Comparison of ENCODE assay signal across 11 cellular contexts in genomic region chr6:163398796-163399195, GRCh38. TPM values are rescaled to one million over a fixed set of nuclear protein-coding genes. Genes with fewer than 3 reads are reported as not detected.
DNase-seq lines count a peak whose midpoint lies in the region; ATAC-seq and TF ChIP-seq lines count a peak whose summit lies in the region.
"Had no signal": no experiment of that assay in that cellular context is flagged by ENCODE, and none has a peak within 500 bp of the region (broad histone marks: within the 10 kb centered on the region; RNA-seq: fewer than 3 reads in every experiment).

No MANE protein-coding gene starts in this region.

- H3K36me3 ChIP-seq in neural progenitor cell: no peaks in the 10 kb centered on the region

- H2AFZ ChIP-seq in neural progenitor cell (replicated peaks): peak overlapping the region; percentile 44

- no peaks in the 10 kb centered on the region for H3K79me2 ChIP-seq in neural progenitor cell (ENCODE audit: low read depth)

- H3K4me1 Mint-ChIP-seq in neural progenitor cell: peaks cover 92% of the 10 kb centered on the region

- H3K4me2 ChIP-seq in neural progenitor cell: no peak overlapping the region

- ATAC-seq in GM19035 (IDR thresholded peaks at IDR 0.05; ENCODE audit: unreplicated experiment) (peak; percentile 48), HG03469 (IDR thresholded peaks at IDR 0.05; ENCODE audit: unreplicated experiment) (peak; percentile 39), HG03439 (IDR thresholded peaks at IDR 0.05; ENCODE audit: unreplicated experiment) (no peak)

- H3K9me3 ChIP-seq in neural progenitor cell (ENCODE audit: low read depth): no peaks in the 10 kb centered on the region

- no peak overlapping the region for H3K9ac ChIP-seq in neural progenitor cell

- no peaks in the 10 kb centered on the region for H3K27me3 ChIP-seq in neural progenitor cell

- H3K4me3 Mint-ChIP-seq in neural progenitor cell: peak overlapping the region; percentile 51

- H3F3A ChIP-seq in neural progenitor cell (ENCODE audit: low read depth): peaks cover 20% of the 10 kb centered on the region

- no peaks in the 10 kb centered on the region for H4K20me1 ChIP-seq in neural progenitor cell (ENCODE audit: low read depth)

- peaks cover 35% of the 10 kb centered on the region for H3K4me1 ChIP-seq in neural progenitor cell

- DNase-seq in caudate nucleus (lab: John Stamatoyannopoulos, UW) (peak in 18 of 61 donors; percentile 6 to 64 (median 39)), neural progenitor cell (ENCODE audit: low spot score) (no peak), activated gamma-delta T cell (lab: John Stamatoyannopoulos, UW) (no peak)
- no peak for DNase-seq in activated CD4-positive, alpha-beta T cell treated with anti-CD3 and anti-CD28 coated beads, Interleukin-2, amount 50 U/mL, for 4 hours
- DNase-seq in activated naive CD4-positive, alpha-beta T cell treated with Interleukin-2 at 50 U/mL for 16 hours: no peak
- DNase-seq: activated CD8-positive, alpha-beta memory T cell treated with anti-CD3 and anti-CD28 coated beads for 24 hours had no signal

- H3K36me3 Mint-ChIP-seq in neural progenitor cell: no peaks in the 10 kb centered on the region

- no peak for TF ChIP-seq CTCF in neural progenitor cell (IDR thresholded peaks at IDR 0.05)

- H3K27ac Mint-ChIP-seq in neural progenitor cell: peak overlapping the region; percentile 94

- peaks cover 13% of the 10 kb centered on the region for H3K27me3 Mint-ChIP-seq in neural progenitor cell (ENCODE audit: insufficient read depth, low read depth)

- peak overlapping the region; percentile 81 for H3K27ac ChIP-seq in caudate nucleus (ENCODE audit: low read depth, low read length)
- H3K27ac ChIP-seq in neural progenitor cell: no peak overlapping the region
- H3K27ac ChIP-seq: C4-2B, epithelial cell of prostate had no signal

- H3K4me3 ChIP-seq in neural progenitor cell: no peak overlapping the region

- H3K9me3 Mint-ChIP-seq in neural progenitor cell: peaks cover 2% of the 10 kb centered on the region

RNA-seq across cellular contexts. Expression of gene QKI, which starts 15.7 kb away (rescaled TPM):
- total RNA-seq in neural progenitor cell (ENCODE audit: low replicate concordance): 212 and 216 TPM in 2 replicates
